In genomic region chr2:2733818-2734217, GRCh38 we compare ENCODE assay signal across 21 cellular contexts.
DNase-seq lines count a peak whose midpoint lies in the region; ATAC-seq, FAIRE-seq and TF ChIP-seq lines count a peak whose summit lies in the region.
"Had no signal": no experiment of that assay in that cellular context is flagged by ENCODE, and none has a peak within 500 bp of the region (broad histone marks: within the 10 kb centered on the region; RNA-seq: fewer than 3 reads in every experiment).

No MANE protein-coding gene starts in this region.

- no peaks in the 10 kb centered on the region for H3K9me3 ChIP-seq in K562 (replicated peaks; ENCODE audit: control insufficient read depth, insufficient read depth, low read depth, low read length)
- peaks cover 3% of the 10 kb centered on the region for H3K9me3 ChIP-seq in osteoblast (ENCODE audit: low read depth, low read length)
- H3K9me3 ChIP-seq in tibial artery = no peaks in the 10 kb centered on the region
- H3K9me3 ChIP-seq: A549; BE2C; BLaER1 treated with 17β-estradiol and CSF1 and Interleukin-3, amounts not matched to agents 10 nM and 100 nM had no signal

- no peaks in the 10 kb centered on the region for H3K36me3 ChIP-seq in K562 (ENCODE audit: control insufficient read depth, insufficient read depth, low read length)
- H3K36me3 ChIP-seq in osteoblast (ENCODE audit: insufficient read depth, low read length) = no peaks in the 10 kb centered on the region
- no peaks in the 10 kb centered on the region for H3K36me3 ChIP-seq in tibial artery
- H3K36me3 ChIP-seq: BE2C; BLaER1 treated with 17β-estradiol and CSF1 and Interleukin-3, amounts not matched to agents 10 nM and 100 nM had no signal

- H4K20me1 ChIP-seq in K562 (replicated peaks; ENCODE audit: control insufficient read depth, insufficient read depth, low read length) (peaks cover 4% of the 10 kb centered on the region; the same call in 1 of the 2 replicates), osteoblast (ENCODE audit: insufficient read depth, low read length) (no peaks in the 10 kb centered on the region)
- H4K20me1 ChIP-seq: BLaER1 treated with 17β-estradiol and CSF1 and Interleukin-3, amounts not matched to agents 10 nM and 100 nM had no signal

- H3K4me3 ChIP-seq in K562 = no peak overlapping the region
- no peak overlapping the region for H3K4me3 ChIP-seq in osteoblast (ENCODE audit: insufficient read depth, low read length)
- H3K4me3 ChIP-seq in tibial artery = no peak overlapping the region
- H3K4me3 ChIP-seq: A549; BLaER1 treated with 17β-estradiol and CSF1 and Interleukin-3, amounts not matched to agents 10 nM and 100 nM; GM23338 had no signal

- H3K4me1 Mint-ChIP-seq in CD14-positive monocyte = no peaks in the 10 kb centered on the region
- H3K4me1 Mint-ChIP-seq: CD4-positive, alpha-beta memory T cell had no signal

- CTCF ChIA-PET in K562 (lab: Yijun Ruan, JAX; ENCODE audit: low intra/inter-chr PET ratio) = no interaction called here

- TF ChIP-seq RAD21 in K562 (CRISPR knock-in tag; conservative IDR thresholded peaks at IDR 0.05 in 1 of 2, IDR thresholded peaks at IDR 0.05 in 1 of 2) = no peak

- DNase-seq in CD14-positive monocyte (ENCODE audit: low spot score) (peak; percentile 29), K562 (ENCODE audit: extremely low read depth in 1 of 4, low spot score in 3 of 4) (no peak), osteoblast (ENCODE audit: insufficient read length, low spot score, missing footprints) (peak; percentile 22), GDM1 (lab: John Stamatoyannopoulos, UW) (no peak), tibial artery (no peak)
- DNase-seq: 8988T; ACHN; AML-193; BE2C; Calu3; CD4-positive, alpha-beta memory T cell; COR-L47; DMS53; DMS79 treated with DMSO at 0.1 percent for 48 hours; H9 had no signal

- TF ChIP-seq EP300 in K562 (IDR thresholded peaks at IDR 0.05; ENCODE audit: low read length) = no peak

- no peaks in the 10 kb centered on the region for H3K9me3 Mint-ChIP-seq in CD14-positive monocyte
- H3K9me3 Mint-ChIP-seq: GM23338, H9 had no signal

- H3K27me3 ChIP-seq in K562 (ENCODE audit: control insufficient read depth in 2 of 2, insufficient read depth in 2 of 2, low read length in 2 of 2) (peaks cover 16 to 57% of the 10 kb centered on the region in 2 experiments), osteoblast (ENCODE audit: insufficient read depth, low read length) (no peaks in the 10 kb centered on the region), tibial artery (no peaks in the 10 kb centered on the region)
- H3K27me3 ChIP-seq: BE2C; BLaER1 treated with 17β-estradiol and CSF1 and Interleukin-3, amounts not matched to agents 10 nM and 100 nM had no signal

- TF ChIP-seq CTCF in CD14-positive monocyte (IDR thresholded peaks at IDR 0.05) (no peak), K562 (IDR thresholded peaks at IDR 0.05 in 2 of 3, conservative IDR thresholded peaks at IDR 0.05 in 1 of 3; ENCODE audit: insufficient read depth in 2 of 3, low read depth in 1 of 3, low read length in 3 of 3) (no peak), osteoblast (IDR thresholded peaks at IDR 0.05; ENCODE audit: extremely low read depth, low read depth, low read length) (no peak), tibial artery (IDR thresholded peaks at IDR 0.05) (no peak)

- no peaks in the 10 kb centered on the region for H3K79me2 ChIP-seq in K562 (ENCODE audit: control insufficient read depth, insufficient read depth, low read length)
- H3K79me2 ChIP-seq in osteoblast (ENCODE audit: insufficient read depth, low read length) = no peaks in the 10 kb centered on the region

- H3K4me3 Mint-ChIP-seq in CD14-positive monocyte = no peak overlapping the region
- H3K4me3 Mint-ChIP-seq: CD4-positive, alpha-beta memory T cell; GM23338; H9 had no signal

- no peak for FAIRE-seq in K562 (lab: Jason Lieb, UNC)
- FAIRE-seq: A549, GM12892 had no signal

- 0% methylated on average over 10 of the region's 11 CpGs for WGBS in K562 (ENCODE audit: insufficient coverage, low coverage, missing lambda C conversion rate)

- H3K9me1 ChIP-seq in K562 (ENCODE audit: control insufficient read depth, insufficient read depth, low read length) = peaks cover 5% of the 10 kb centered on the region

- ATAC-seq in K562 (no peak), GM21390 (IDR thresholded peaks at IDR 0.05; ENCODE audit: unreplicated experiment) (no peak)
- ATAC-seq: GM23338, HCT116 had no signal

- BruUV-seq in K562 (replicated peaks; lab: Mats Ljungman, UMichigan) = no TSS peak

- H2AFZ ChIP-seq in K562 (ENCODE audit: low read depth, low read length) (no peak overlapping the region), osteoblast (ENCODE audit: low read length) (no peak overlapping the region)
- H2AFZ ChIP-seq: GM23338 had no signal

- H3K4me1 ChIP-seq in K562 (replicated peaks in 1 of 2; ENCODE audit: control insufficient read depth in 2 of 2, insufficient read depth in 2 of 2, low read length in 2 of 2) (no peaks in the 10 kb centered on the region), osteoblast (ENCODE audit: insufficient read depth, low read length) (no peaks in the 10 kb centered on the region), tibial artery (no peaks in the 10 kb centered on the region)
- H3K4me1 ChIP-seq: A549; BE2C; BLaER1 treated with 17β-estradiol and CSF1 and Interleukin-3, amounts not matched to agents 10 nM and 100 nM had no signal

- H3K27ac ChIP-seq in K562 (ENCODE audit: extremely low read depth, low read depth, low read length) = no peak overlapping the region
- no peak overlapping the region for H3K27ac ChIP-seq in osteoblast (ENCODE audit: low read depth, low read length)
- no peak overlapping the region for H3K27ac ChIP-seq in tibial artery
- H3K27ac ChIP-seq: A549; BLaER1 treated with 17β-estradiol and CSF1 and Interleukin-3, amounts not matched to agents 10 nM and 100 nM had no signal

- H3K4me2 ChIP-seq in K562 (ENCODE audit: insufficient read depth, low read length) (no peak overlapping the region), osteoblast (ENCODE audit: insufficient read depth, low read length) (no peak overlapping the region)
- H3K4me2 ChIP-seq: A549; BLaER1 treated with 17β-estradiol and CSF1 and Interleukin-3, amounts not matched to agents 10 nM and 100 nM; GM23338 had no signal

- intact Hi-C loops in CD14-positive monocyte (cut with micrococcal nuclease) (no loop called here), K562 (cut with micrococcal nuclease) (no loop called here), tibial artery (cut with DNase I; ENCODE audit: low total_unique reads) (no loop called here)

- in situ Hi-C loops in K562 (cut with MboI) = no loop called here

- no peak overlapping the region for H3K9ac ChIP-seq in K562 (ENCODE audit: insufficient read depth in 1 of 2, low read depth in 2 of 2, low read length in 2 of 2)
- H3K9ac ChIP-seq: BLaER1 treated with 17β-estradiol and CSF1 and Interleukin-3, amounts not matched to agents 10 nM and 100 nM had no signal

- POLR2A ChIA-PET in K562 (lab: Yijun Ruan, JAX) = no interaction called here

- peaks cover 0 to 10% (median 10%) of the 10 kb centered on the region in 3 donors for H3K27me3 Mint-ChIP-seq in CD14-positive monocyte (ENCODE audit: low read depth in 3 of 3)

- H3K27ac Mint-ChIP-seq in CD14-positive monocyte = no peak overlapping the region
- H3K27ac Mint-ChIP-seq: CD4-positive, alpha-beta memory T cell; GM23338; H9 had no signal

- H3K36me3 Mint-ChIP-seq in CD14-positive monocyte = no peaks in the 10 kb centered on the region
- H3K36me3 Mint-ChIP-seq: CD4-positive, alpha-beta memory T cell had no signal

- TF ChIP-seq POLR2A in K562 (conservative IDR thresholded peaks at IDR 0.05) = no peak

TF ChIP-seq in K562, 482 proteins besides CTCF, POLR2A, EP300 and RAD21:
- TF ChIP-seq ATF1 (CRISPR knock-in tag; IDR thresholded peaks at IDR 0.05) (no peak), ATF1 (tag; IDR thresholded peaks at IDR 0.05) (peak; percentile 32; the same call in 1 of the 2 replicates), PTRF (tag; IDR thresholded peaks at IDR 0.05) (no peak)

Comparison
In these comparisons a context has a peak if more than half of its experiments do, and no peak if none do; other contexts are left out.
1. DNase-seq: peak in CD14-positive monocyte (single experiment) and osteoblast (single experiment); none in K562 (0 of 4), GDM1 (single experiment) and tibial artery (0 of 2).